13 cellular contexts compared by ENCODE assay signal in genomic region chr1:174726880-174727585, GRCh38.
"Had no signal": no experiment of that assay in that cellular context is flagged by ENCODE, and none has a peak within 500 bp of the region (broad histone marks: within the 10 kb centered on the region; RNA-seq: fewer than 3 reads in every experiment).

No MANE protein-coding gene starts in this region.

- H3K9me3 Mint-ChIP-seq: activated naive CD8-positive, alpha-beta T cell treated with anti-CD3 and anti-CD28 coated beads, Interleukin-2, amount 10 ng/mL, durations not matched to agents 7 days and 5 days; activated T-helper 1 cell treated with anti-CD3 and anti-CD28 coated beads, Interleukin-12 subunit alpha, Interleukin-12 subunit beta, Interleukin-2, Interleukin-4 antibody, amounts not matched to agents 30 ng/mL and 10 ng/mL and 1 ng/mL, durations not matched to agents 14 hours and 24 hours and 36 hours; naive B cell; stimulated activated naive B cell treated with anti-CD40 and anti-IgM and Interleukin-4, amounts not matched to agents 10 μg/mL and 1 μg/mL and 100 μg/mL, for 72 hours had no signal

- H3K27me3 Mint-ChIP-seq: activated naive CD8-positive, alpha-beta T cell treated with anti-CD3 and anti-CD28 coated beads, Interleukin-2, amount 10 ng/mL, durations not matched to agents 7 days and 5 days; naive B cell; stimulated activated naive B cell treated with anti-CD40 and anti-IgM and Interleukin-4, amounts not matched to agents 10 μg/mL and 1 μg/mL and 100 μg/mL, for 72 hours had no signal

- H3K27me3 ChIP-seq: dorsolateral prefrontal cortex, neutrophil, tibial artery, uterus had no signal

- H3K4me1 Mint-ChIP-seq: activated naive CD8-positive, alpha-beta T cell treated with anti-CD3 and anti-CD28 coated beads, Interleukin-2, amount 10 ng/mL, durations not matched to agents 7 days and 5 days had no signal

- H3K4me3 Mint-ChIP-seq: activated naive CD8-positive, alpha-beta T cell treated with anti-CD3 and anti-CD28 coated beads, Interleukin-2, amount 10 ng/mL, durations not matched to agents 7 days and 5 days; activated T-helper 1 cell treated with anti-CD3 and anti-CD28 coated beads, Interleukin-12 subunit alpha, Interleukin-12 subunit beta, Interleukin-2, Interleukin-4 antibody, amounts not matched to agents 30 ng/mL and 10 ng/mL and 1 ng/mL, durations not matched to agents 14 hours and 24 hours and 36 hours; stimulated activated naive B cell treated with anti-CD40 and anti-IgM and Interleukin-4, amounts not matched to agents 10 μg/mL and 1 μg/mL and 100 μg/mL, for 72 hours had no signal

- H3K27ac ChIP-seq: dorsolateral prefrontal cortex, neutrophil, tibial artery, uterus had no signal

- H3K27ac Mint-ChIP-seq: activated naive CD8-positive, alpha-beta T cell treated with anti-CD3 and anti-CD28 coated beads, Interleukin-2, amount 10 ng/mL, durations not matched to agents 7 days and 5 days; activated T-helper 1 cell treated with anti-CD3 and anti-CD28 coated beads, Interleukin-12 subunit alpha, Interleukin-12 subunit beta, Interleukin-2, Interleukin-4 antibody, amounts not matched to agents 30 ng/mL and 10 ng/mL and 1 ng/mL, durations not matched to agents 14 hours and 24 hours and 36 hours; stimulated activated naive B cell treated with anti-CD40 and anti-IgM and Interleukin-4, amounts not matched to agents 10 μg/mL and 1 μg/mL and 100 μg/mL, for 72 hours had no signal

- H3K4me3 ChIP-seq: dorsolateral prefrontal cortex, tibial artery, uterus had no signal

- DNase-seq: activated naive CD8-positive, alpha-beta T cell treated with anti-CD3 and anti-CD28 coated beads, Interleukin-2, amount 10 ng/mL, durations not matched to agents 7 days and 5 days; dorsolateral prefrontal cortex; islet precursor cell; naive B cell; retina; stimulated activated CD4-positive, alpha-beta T cell treated with anti-CD3 and anti-CD28 coated beads, Interleukin-2, amount 100 ng/mL, for 48 hours; stimulated activated naive B cell treated with anti-CD40 and anti-IgM and Interleukin-4, amounts not matched to agents 10 μg/mL and 1 μg/mL and 100 μg/mL, for 72 hours; T-helper 9 cell; tibial artery; uterus had no signal

- H3K4me1 ChIP-seq: tibial artery, uterus had no signal

- H3K9me3 ChIP-seq: neutrophil, tibial artery, uterus had no signal

- ATAC-seq: activated CD4-positive, CD25-positive, alpha-beta regulatory T cell treated with anti-CD3 and anti-CD28 coated beads, Interleukin-2, amount 50 U/mL, for 24 hours; stimulated activated naive B cell treated with anti-CD40 and anti-IgM and Interleukin-4, amounts not matched to agents 10 μg/mL and 1 μg/mL and 100 μg/mL, for 72 hours had no signal

- H3K36me3 ChIP-seq: neutrophil, tibial artery, uterus had no signal

- H3K36me3 Mint-ChIP-seq: activated naive CD8-positive, alpha-beta T cell treated with anti-CD3 and anti-CD28 coated beads, Interleukin-2, amount 10 ng/mL, durations not matched to agents 7 days and 5 days; naive B cell had no signal
